20 cellular contexts compared by ENCODE assay signal in genomic region chr1:161986328-161986727, GRCh38. TPM values are rescaled to one million over a fixed set of nuclear protein-coding genes. Genes with fewer than 3 reads are reported as not detected.
DNase-seq lines count a peak whose midpoint lies in the region; ATAC-seq lines count a peak whose summit lies in the region.
"Had no signal": no experiment of that assay in that cellular context is flagged by ENCODE, and none has a peak within 500 bp of the region (broad histone marks: within the 10 kb centered on the region; RNA-seq: fewer than 3 reads in every experiment).

No MANE protein-coding gene starts in this region.

- H3K9me3 Mint-ChIP-seq in activated T-helper 1 cell treated with anti-CD3 and anti-CD28 coated beads, Interleukin-12 subunit alpha, Interleukin-12 subunit beta, Interleukin-2, Interleukin-4 antibody, amounts not matched to agents 30 ng/mL and 10 ng/mL and 1 ng/mL, durations not matched to agents 14 hours and 24 hours and 36 hours: peaks cover 7% of the 10 kb centered on the region

- intact Hi-C loops in cardiac septum (cut with DNase I) (no loop called here), posterior cingulate gyrus (cut with DNase I) (loop anchor here (10.0 kb wide), 1 partner anchor 62 kb away; no protein-coding TSS in a partner anchor)
- intact Hi-C loops in activated T-helper 1 cell treated with anti-CD3 and anti-CD28 coated beads, Interleukin-12 subunit alpha, Interleukin-12 subunit beta, Interleukin-2, Interleukin-4 antibody, amounts not matched to agents 30 ng/mL and 10 ng/mL and 1 ng/mL, durations not matched to agents 14 hours and 24 hours and 36 hours (cut with micrococcal nuclease): no loop called here

- H3K4me3 Mint-ChIP-seq in activated T-helper 1 cell treated with anti-CD3 and anti-CD28 coated beads, Interleukin-12 subunit alpha, Interleukin-12 subunit beta, Interleukin-2, Interleukin-4 antibody, amounts not matched to agents 30 ng/mL and 10 ng/mL and 1 ng/mL, durations not matched to agents 14 hours and 24 hours and 36 hours: no peak overlapping the region
- H3K4me3 Mint-ChIP-seq: activated CD4-positive, alpha-beta memory T cell treated with anti-CD3 and anti-CD28 coated beads for 36 hours; activated naive CD8-positive, alpha-beta T cell; WTC11 had no signal

- no peak for ATAC-seq in HG02973 (IDR thresholded peaks at IDR 0.05; ENCODE audit: unreplicated experiment)
- ATAC-seq: GM12878, mucosa of descending colon, WTC11 had no signal

- no peaks in the 10 kb centered on the region for H3K36me3 Mint-ChIP-seq in activated T-helper 1 cell treated with anti-CD3 and anti-CD28 coated beads, Interleukin-12 subunit alpha, Interleukin-12 subunit beta, Interleukin-2, Interleukin-4 antibody, amounts not matched to agents 30 ng/mL and 10 ng/mL and 1 ng/mL, durations not matched to agents 14 hours and 24 hours and 36 hours (ENCODE audit: low read depth)
- H3K36me3 Mint-ChIP-seq: activated naive CD8-positive, alpha-beta T cell had no signal

- H3K4me1 Mint-ChIP-seq in activated T-helper 1 cell treated with anti-CD3 and anti-CD28 coated beads, Interleukin-12 subunit alpha, Interleukin-12 subunit beta, Interleukin-2, Interleukin-4 antibody, amounts not matched to agents 30 ng/mL and 10 ng/mL and 1 ng/mL, durations not matched to agents 14 hours and 24 hours and 36 hours (ENCODE audit: low read depth): no peaks in the 10 kb centered on the region
- H3K4me1 Mint-ChIP-seq: WTC11 had no signal

- no peaks in the 10 kb centered on the region for H3K27me3 Mint-ChIP-seq in activated T-helper 1 cell treated with anti-CD3 and anti-CD28 coated beads, Interleukin-12 subunit alpha, Interleukin-12 subunit beta, Interleukin-2, Interleukin-4 antibody, amounts not matched to agents 30 ng/mL and 10 ng/mL and 1 ng/mL, durations not matched to agents 14 hours and 24 hours and 36 hours (ENCODE audit: insufficient read depth)
- H3K27me3 Mint-ChIP-seq: activated naive CD8-positive, alpha-beta T cell had no signal

- DNase-seq in AG08395 (ENCODE audit: low spot score) (peak; percentile 22), astrocyte of the hippocampus (ENCODE audit: low read depth, low spot score) (peak; percentile 62), cardiac septum (ENCODE audit: low spot score) (peak; percentile 46), posterior cingulate gyrus (peak in 8 of 10 donors; percentile 43 to 95 (median 62))
- no peak for DNase-seq in central memory CD4-positive, alpha-beta T cell
- DNase-seq in stimulated activated CD4-positive, alpha-beta T cell treated with anti-CD3 and anti-CD28 coated beads, Interleukin-2, amount 100 ng/mL, for 48 hours: no peak
- DNase-seq in activated T-helper 1 cell treated with anti-CD3 and anti-CD28 coated beads, Interleukin-12 subunit alpha, Interleukin-12 subunit beta, Interleukin-2, Interleukin-4 antibody, amounts not matched to agents 30 ng/mL and 10 ng/mL and 1 ng/mL, durations not matched to agents 14 hours and 24 hours and 36 hours (ENCODE audit: low spot score): no peak
- DNase-seq: activated CD4-positive, alpha-beta memory T cell treated with anti-CD3 and anti-CD28 coated beads for 36 hours; activated T-cell treated with anti-CD3 and anti-CD28 coated beads, Interleukin-2, amount 50 U/mL, for 1 hour; effector CD8-positive, alpha-beta T cell; GDM1; mucosa of descending colon; NCI-H1092; NCI-H526 treated with DMSO at 0.1 percent for 48 hours; stimulated activated CD8-positive, alpha-beta memory T cell treated with anti-CD3 and anti-CD28 coated beads, Interleukin-4, amount 100 ng/mL, for 48 hours had no signal

- H3K27ac Mint-ChIP-seq in activated T-helper 1 cell treated with anti-CD3 and anti-CD28 coated beads, Interleukin-12 subunit alpha, Interleukin-12 subunit beta, Interleukin-2, Interleukin-4 antibody, amounts not matched to agents 30 ng/mL and 10 ng/mL and 1 ng/mL, durations not matched to agents 14 hours and 24 hours and 36 hours: no peak overlapping the region
- H3K27ac Mint-ChIP-seq: activated CD4-positive, alpha-beta memory T cell treated with anti-CD3 and anti-CD28 coated beads for 36 hours; activated naive CD8-positive, alpha-beta T cell; WTC11 had no signal

RNA-seq across cellular contexts. Expression of gene OLFML2B, which starts 37.3 kb away (rescaled TPM):
- 6.4 TPM for total RNA-seq in cardiac septum
- total RNA-seq in activated T-helper 1 cell treated with anti-CD3 and anti-CD28 coated beads, Interleukin-12 subunit alpha, Interleukin-12 subunit beta, Interleukin-2, Interleukin-4 antibody, amounts not matched to agents 30 ng/mL and 10 ng/mL and 1 ng/mL, durations not matched to agents 14 hours and 24 hours and 36 hours: not detected in 2 replicates
- total RNA-seq: activated CD4-positive, alpha-beta memory T cell treated with anti-CD3 and anti-CD28 coated beads for 36 hours; GM12878; T-helper 2 cell treated with Interferon-gamma antibody and Interleukin-4, amounts not matched to agents 100 ng/mL and 5 ng/mL, for 36 hours had no signal

Comparison
In these comparisons a context has a peak if more than half of its experiments do, and no peak if none do; other contexts are left out.
1. DNase-seq: peak in AG08395 (single experiment), astrocyte of the hippocampus (single experiment), cardiac septum (single experiment) and posterior cingulate gyrus (8 of 10); none in central memory CD4-positive, alpha-beta T cell (single experiment), stimulated activated CD4-positive, alpha-beta T cell treated with anti-CD3 and anti-CD28 coated beads, Interleukin-2, amount 100 ng/mL, for 48 hours (0 of 2) and activated T-helper 1 cell treated with anti-CD3 and anti-CD28 coated beads, Interleukin-12 subunit alpha, Interleukin-12 subunit beta, Interleukin-2, Interleukin-4 antibody, amounts not matched to agents 30 ng/mL and 10 ng/mL and 1 ng/mL, durations not matched to agents 14 hours and 24 hours and 36 hours (single experiment).